8 cellular contexts compared by ENCODE assay signal in genomic region chr6:24666097-24666615, GRCh38. TPM values are rescaled to one million over a fixed set of nuclear protein-coding genes. Genes with fewer than 3 reads are reported as not detected.
DNase-seq lines count a peak whose midpoint lies in the region; ATAC-seq and TF ChIP-seq lines count a peak whose summit lies in the region.

No MANE protein-coding gene starts in this region.

- POLR2A ChIA-PET in A673 (lab: Charles Lee; ENCODE audit: low non-redundant PET), result no interaction called here
- POLR2A ChIA-PET in Panc1 (lab: Charles Lee), result no interaction called here

- CTCF ChIA-PET in A673 (lab: Charles Lee), result interaction anchor here (1.1 kb wide), 1 partner anchor 85 kb away, joined by 4 read pairs; no protein-coding TSS in a partner anchor
- CTCF ChIA-PET in Panc1 (lab: Charles Lee), result no interaction called here

- peak overlapping the region; percentile 69 for H3K27ac ChIP-seq in A673 (ENCODE audit: low read depth, low read length, poor library complexity, severe bottlenecking)
- H3K27ac ChIP-seq in Panc1 (ENCODE audit: low read length), result peak overlapping the region; percentile 97
- peak overlapping the region; percentile 1 for H3K27ac ChIP-seq in brain microvascular endothelial cell

- H3K4me1 Mint-ChIP-seq in immature natural killer cell, result peaks cover 49 to 74% of the 10 kb centered on the region in 2 donors

- H3K36me3 Mint-ChIP-seq in immature natural killer cell, result peaks cover 4 to 33% (median 9%) of the 10 kb centered on the region in 3 donors

- peak; percentile 44 for ATAC-seq in GM18502 (IDR thresholded peaks at IDR 0.05; ENCODE audit: poor library complexity, unreplicated experiment)
- peak; percentile 31 for ATAC-seq in HG02981 (IDR thresholded peaks at IDR 0.05; ENCODE audit: unreplicated experiment)
- ATAC-seq in Panc1, result peak; percentile 44

- no peaks in the 10 kb centered on the region for H3K27me3 ChIP-seq in A673 (replicated peaks; ENCODE audit: insufficient read depth, low read depth, low read length, poor library complexity)
- no peaks in the 10 kb centered on the region for H3K27me3 ChIP-seq in Panc1 (ENCODE audit: control insufficient read depth, insufficient read depth, low read length)
- no peaks in the 10 kb centered on the region for H3K27me3 ChIP-seq in brain microvascular endothelial cell (replicated peaks)

- H3K27ac Mint-ChIP-seq in immature natural killer cell, result peak overlapping the region; percentile 94 to 99 (median 99)

- H3K4me3 ChIP-seq in A673 (ENCODE audit: low read depth, low read length, poor library complexity, severe bottlenecking) (peak overlapping the region; percentile 75), Panc1 (ENCODE audit: low read depth in 2 of 2, low read length in 2 of 2) (peak overlapping the region; percentile 99 to 100), brain microvascular endothelial cell (ENCODE audit: low read depth, low read length) (peak overlapping the region; percentile 100)

- H3K9me3 ChIP-seq in A673 (ENCODE audit: low read depth, low read length, poor library complexity, severe bottlenecking), result peaks cover 10% of the 10 kb centered on the region
- no peaks in the 10 kb centered on the region for H3K9me3 ChIP-seq in Panc1 (ENCODE audit: control insufficient read depth, insufficient read depth, low read depth, low read length)

- in situ Hi-C loops in Panc1 (cut with HindIII; ENCODE audit: low pct_unique_long_range_greater_than_20kb, low sequenced_read_pairs) (no loop called here), brain microvascular endothelial cell (cut with HindIII; ENCODE audit: low pct_ligation_motif_present, low sequenced_read_pairs) (no loop called here)

- H3K27me3 Mint-ChIP-seq in immature natural killer cell (ENCODE audit: low read depth in 3 of 3), result peaks cover 9 to 24% (median 11%) of the 10 kb centered on the region in 3 donors

- H3K36me3 ChIP-seq in A673 (ENCODE audit: insufficient read depth, low read length, poor library complexity, severe bottlenecking) (peaks cover 14% of the 10 kb centered on the region), Panc1 (ENCODE audit: control insufficient read depth, insufficient read depth, low read length) (peaks cover 14% of the 10 kb centered on the region), brain microvascular endothelial cell (replicated peaks) (peaks cover 6% of the 10 kb centered on the region)

- H3K4me3 Mint-ChIP-seq in immature natural killer cell, result peak overlapping the region; percentile 98 to 100 (median 99)

- intact Hi-C loops in A673 (cut with micrococcal nuclease; ENCODE audit: unreplicated experiment) (no loop called here), Panc1 (cut with micrococcal nuclease; ENCODE audit: unreplicated experiment) (no loop called here)

- DNase-seq in A673 (ENCODE audit: low spot score), result peak; percentile 41
- no peak for DNase-seq in Panc1 (ENCODE audit: low read depth, low spot score)
- DNase-seq in brain microvascular endothelial cell, result peak; percentile 18
- DNase-seq in immature natural killer cell, result no peak
- peak; percentile 41 for DNase-seq in stimulated activated CD4-positive, alpha-beta T cell treated with anti-CD3 and anti-CD28 coated beads, Interleukin-1b, Interleukin-23, amount 100 ng/mL, for 48 hours
- DNase-seq in NCI-H1694 treated with DMSO at 0.1 percent for 48 hours (lab: John Stamatoyannopoulos, UW), result no peak

- peaks cover 8% of the 10 kb centered on the region for H3K4me1 ChIP-seq in A673 (ENCODE audit: insufficient read depth, low read length, poor library complexity, severe bottlenecking)
- peaks cover 11% of the 10 kb centered on the region for H3K4me1 ChIP-seq in Panc1 (ENCODE audit: control insufficient read depth, insufficient read depth, low read length)

- H3K9me3 Mint-ChIP-seq in immature natural killer cell, result no peaks in the 10 kb centered on the region

- TF ChIP-seq CTCF in A673 (conservative IDR thresholded peaks at IDR 0.05; ENCODE audit: low read depth, low read length) (no peak), Panc1 (IDR thresholded peaks at IDR 0.05) (no peak), brain microvascular endothelial cell (IDR thresholded peaks at IDR 0.05; ENCODE audit: low read depth, low read length, missing control alignments) (no peak)

- BruUV-seq in A673 (replicated peaks; lab: Mats Ljungman, UMichigan) (TSS peak; percentile 70), Panc1 (replicated peaks; lab: Mats Ljungman, UMichigan) (TSS peak; percentile 80)

RNA-seq across cellular contexts. Expression of gene TDP2, which starts 0.5 kb away (rescaled TPM):
- total RNA-seq in A673 (2021) (31.4 and 34.9 TPM in 2 replicates), Panc1 (2021; ENCODE audit: unreplicated experiment) (33.6 TPM)
- 42.7 TPM for polyA plus RNA-seq in Panc1 (2012; ENCODE audit: insufficient read length)
- polyA plus RNA-seq in immature natural killer cell, result 10 to 100 TPM; 40.6 to 49.7 (median 46.5) TPM

RNA-seq across cellular contexts. Expression of gene ACOT13, which starts 0.7 kb away (rescaled TPM):
- total RNA-seq in A673 (2021), result 31.2 and 40.8 TPM in 2 replicates
- 31.6 TPM for total RNA-seq in Panc1 (2021; ENCODE audit: unreplicated experiment)
- polyA plus RNA-seq in Panc1 (2012; ENCODE audit: insufficient read length), result 22.4 TPM
- polyA plus RNA-seq in immature natural killer cell, result 10 to 100 TPM in 2 of 3 donors, 1 to 10 TPM in 1; 6.2 to 17.1 (median 16.5) TPM

RNA-seq across cellular contexts. Expression of gene KIAA0319, which starts 20.2 kb away (rescaled TPM):
- 1.7 and 2.2 TPM in 2 replicates for total RNA-seq in A673 (2021)
- total RNA-seq in Panc1 (2021; ENCODE audit: unreplicated experiment), result 2.0 TPM
- polyA plus RNA-seq in Panc1 (2012; ENCODE audit: insufficient read length), result 1.2 TPM
- polyA plus RNA-seq in immature natural killer cell, result not detected

RNA-seq across cellular contexts. Expression of gene C6orf62, which starts 52.8 kb away (rescaled TPM):
- total RNA-seq in A673 (2021) (91.7 and 107 TPM in 2 replicates), Panc1 (2021; ENCODE audit: unreplicated experiment) (153 TPM)
- polyA plus RNA-seq in Panc1 (2012; ENCODE audit: insufficient read length), result 53.5 TPM
- 100 to 1,000 TPM in 1 of 3 donors, 10 to 100 TPM in 2; 63.0 to 140 (median 96.4) TPM for polyA plus RNA-seq in immature natural killer cell

Comparison
In these comparisons a context has a peak if more than half of its experiments do, and no peak if none do; other contexts are left out.
1. DNase-seq: peak in A673 (single experiment), brain microvascular endothelial cell (single experiment) and stimulated activated CD4-positive, alpha-beta T cell treated with anti-CD3 and anti-CD28 coated beads, Interleukin-1b, Interleukin-23, amount 100 ng/mL, for 48 hours (single experiment); none in Panc1 (single experiment), immature natural killer cell (0 of 3) and NCI-H1694 treated with DMSO at 0.1 percent for 48 hours (single experiment).
2. H3K27ac ChIP-seq: peak in every context shown above with its lines; median percentile 97 in Panc1; 69 in A673; 1 in brain microvascular endothelial cell.
3. Peak in every context shown above with its lines, with median percentiles within 50 percentile points of each other: H3K4me3 ChIP-seq and ATAC-seq.